In the genomic region with DNA sequence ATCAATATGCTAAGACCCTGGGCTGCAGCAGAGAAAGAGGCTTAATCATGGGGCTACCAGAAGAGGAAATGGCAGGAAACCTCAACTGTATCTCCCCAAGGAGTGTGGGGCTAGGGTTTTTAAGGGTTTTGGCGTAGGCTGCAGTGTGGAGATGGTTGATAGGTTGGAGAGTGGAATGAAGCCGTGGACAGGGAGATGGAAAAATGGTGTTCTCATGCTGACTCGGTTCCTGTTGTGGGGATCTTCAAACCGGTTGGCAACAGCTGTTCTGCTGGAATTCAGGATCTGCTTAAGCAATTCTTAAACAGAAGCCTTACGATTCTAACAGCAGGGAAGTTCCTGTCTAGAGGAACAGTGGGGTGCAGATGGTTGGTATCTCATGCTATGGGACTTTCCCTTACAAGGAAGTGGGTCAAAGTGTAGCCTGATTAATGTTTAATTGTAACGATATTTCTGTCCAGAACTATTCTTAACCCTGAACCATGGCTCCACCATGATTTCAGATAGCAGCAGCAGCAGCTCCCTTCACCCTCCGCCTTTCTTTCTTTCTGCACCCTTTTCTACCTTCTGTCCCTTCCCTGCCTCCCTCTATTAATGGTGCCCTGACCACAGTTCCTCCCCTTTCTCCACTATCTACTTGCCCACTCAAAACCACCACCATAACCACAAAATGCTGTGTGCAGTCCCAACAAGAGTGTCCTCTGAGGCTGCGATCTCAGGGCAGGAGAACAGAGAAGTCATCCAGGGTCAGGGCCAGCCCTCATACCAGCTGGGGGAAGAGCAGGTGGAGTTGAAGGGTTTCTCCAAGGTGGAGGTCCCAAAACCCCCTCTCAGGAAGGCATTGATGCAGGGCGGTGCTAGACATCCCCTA, we compare ENCODE assay signal across 8 cellular contexts. TPM values are rescaled to one million over a fixed set of nuclear protein-coding genes. Genes with fewer than 3 reads are reported as not detected.
A peak's percentile ranks its signal among the peaks of the same experiment; 100 is the strongest.
DNase-seq lines count a peak whose midpoint lies in the region; ATAC-seq and TF ChIP-seq lines count a peak whose summit lies in the region.

No MANE protein-coding gene starts in this region.

- H3K27ac ChIP-seq in Karpas-422 (ENCODE audit: low read length) (peak overlapping the region; percentile 12; the same call in 1 of the 2 replicates), mammary epithelial cell (ENCODE audit: insufficient read depth, low read depth, low read length) (no peak overlapping the region)

- POLR2A ChIA-PET in Caco-2 (lab: Charles Lee), result no interaction called here

- in situ Hi-C loops in mammary epithelial cell (cut with MboI; ENCODE audit: low sequenced_read_pairs in 2 of 2), result no loop called here

- H3K36me3 ChIP-seq in Karpas-422 (ENCODE audit: insufficient read depth, low read length) (no peaks in the 10 kb centered on the region), Caco-2 (ENCODE audit: control insufficient read depth, insufficient read depth, low read length) (no peaks in the 10 kb centered on the region), mammary epithelial cell (ENCODE audit: insufficient read depth, low read length) (no peaks in the 10 kb centered on the region)

- no peak overlapping the region for H3K27ac Mint-ChIP-seq in activated T-cell treated with anti-CD3 and anti-CD28 coated beads, Interleukin-2, amount 50 U/mL, for 24 hours
- peak overlapping the region in 1 of 2 donors; percentile 55 for H3K27ac Mint-ChIP-seq in stimulated activated naive CD8-positive, alpha-beta T cell treated with anti-CD3 and anti-CD28 coated beads, Interleukin-15, amount 100 ng/mL, for 72 hours
- no peak overlapping the region for H3K27ac Mint-ChIP-seq in Caco-2 (ENCODE audit: unreplicated experiment)

- dilution Hi-C loops in mammary epithelial cell (cut with HindIII; ENCODE audit: low sequenced_read_pairs), result no loop called here

- peak overlapping the region; percentile 35; the same call in 1 of the 2 replicates for H3K9ac ChIP-seq in Karpas-422 (ENCODE audit: low read length)
- H3K9ac ChIP-seq in mammary epithelial cell (ENCODE audit: insufficient read depth, low read length), result no peak overlapping the region

- peak; percentile 29 for DNase-seq in activated T-cell treated with anti-CD3 and anti-CD28 coated beads, Interleukin-2, amount 50 U/mL, for 24 hours
- DNase-seq in activated T-cell treated with anti-CD3 and anti-CD28 coated beads for 4 hours (no peak), Karpas-422 (peak; percentile 48), cardiac fibroblast (ENCODE audit: low read depth in 2 of 2) (peak; percentile 21 to 22), Caco-2 (no peak), NCI-H446 (lab: John Stamatoyannopoulos, UW) (no peak), mammary epithelial cell (no peak)
- no peak for DNase-seq in stimulated activated naive CD8-positive, alpha-beta T cell treated with anti-CD3 and anti-CD28 coated beads, Interleukin-15, amount 100 ng/mL, for 72 hours

- H3K9me3 ChIP-seq in Karpas-422 (ENCODE audit: low read length), result no peaks in the 10 kb centered on the region
- H3K9me3 ChIP-seq in Caco-2, result no peaks in the 10 kb centered on the region
- no peaks in the 10 kb centered on the region for H3K9me3 ChIP-seq in mammary epithelial cell (replicated peaks; ENCODE audit: insufficient read depth, low read length)

- no peaks in the 10 kb centered on the region for H3K9me2 ChIP-seq in Karpas-422 (replicated peaks; ENCODE audit: insufficient read depth, low read length)

- no peaks in the 10 kb centered on the region for H3K27me3 ChIP-seq in Karpas-422 (ENCODE audit: low read length)
- no peaks in the 10 kb centered on the region for H3K27me3 ChIP-seq in Caco-2 (replicated peaks; ENCODE audit: control insufficient read depth, insufficient read depth, low read length)
- H3K27me3 ChIP-seq in mammary epithelial cell (ENCODE audit: insufficient read depth, low read length), result no peaks in the 10 kb centered on the region

- peak overlapping the region; percentile 38 for H3K4me2 ChIP-seq in Karpas-422 (ENCODE audit: low read depth, low read length, poor library complexity, severe bottlenecking)
- no peak overlapping the region for H3K4me2 ChIP-seq in mammary epithelial cell (ENCODE audit: insufficient read depth, low read depth, low read length)

- H3K27me3 Mint-ChIP-seq in activated T-cell treated with anti-CD3 and anti-CD28 coated beads, Interleukin-2, amount 50 U/mL, for 24 hours, result no peaks in the 10 kb centered on the region
- H3K27me3 Mint-ChIP-seq in stimulated activated naive CD8-positive, alpha-beta T cell treated with anti-CD3 and anti-CD28 coated beads, Interleukin-15, amount 100 ng/mL, for 72 hours, result peaks cover 7% of the 10 kb centered on the region
- H3K27me3 Mint-ChIP-seq in Caco-2 (ENCODE audit: insufficient read depth, unreplicated experiment), result no peaks in the 10 kb centered on the region

- 83% methylated on average over 8 of the region's 9 CpGs for WGBS in mammary epithelial cell (ENCODE audit: low coverage, missing lambda C conversion rate)

- CTCF ChIA-PET in Caco-2 (lab: Charles Lee) (interaction anchor here (0.5 kb wide), 1 partner anchor 65 kb away, joined by 5 read pairs; no protein-coding TSS in a partner anchor), mammary epithelial cell (lab: Charles Lee; ENCODE audit: low non-redundant PET) (no interaction called here)

- no peaks in the 10 kb centered on the region for H3K9me3 Mint-ChIP-seq in activated T-cell treated with anti-CD3 and anti-CD28 coated beads, Interleukin-2, amount 50 U/mL, for 24 hours
- H3K9me3 Mint-ChIP-seq in stimulated activated naive CD8-positive, alpha-beta T cell treated with anti-CD3 and anti-CD28 coated beads, Interleukin-15, amount 100 ng/mL, for 72 hours, result no peaks in the 10 kb centered on the region
- H3K9me3 Mint-ChIP-seq in Caco-2 (ENCODE audit: unreplicated experiment), result peaks cover 9% of the 10 kb centered on the region

- intact Hi-C loops in Caco-2 (cut with micrococcal nuclease; ENCODE audit: unreplicated experiment) (loop anchor here (5.0 kb wide), 1 partner anchor 42 kb away; no protein-coding TSS in a partner anchor), mammary epithelial cell (cut with micrococcal nuclease) (no loop called here)

- H3K4me1 ChIP-seq in Karpas-422 (ENCODE audit: low read length) (peaks cover 81% of the 10 kb centered on the region), Caco-2 (peaks cover 31% of the 10 kb centered on the region), mammary epithelial cell (ENCODE audit: insufficient read depth, low read length) (no peaks in the 10 kb centered on the region)

- no peak for ATAC-seq in stimulated activated naive CD8-positive, alpha-beta T cell treated with anti-CD3 and anti-CD28 coated beads, Interleukin-15, amount 100 ng/mL, for 72 hours

- H2AFZ ChIP-seq in Karpas-422 (ENCODE audit: low read length), result peak overlapping the region; percentile 82; the same call in 1 of the 2 replicates
- no peak overlapping the region for H2AFZ ChIP-seq in mammary epithelial cell (ENCODE audit: low read depth, low read length)

- TF ChIP-seq CTCF in cardiac fibroblast (IDR thresholded peaks at IDR 0.05; ENCODE audit: low read depth, low read length) (no peak), Caco-2 (IDR thresholded peaks at IDR 0.05; ENCODE audit: insufficient read depth in 1 of 2, low read depth in 1 of 2, low read length in 1 of 2, severe bottlenecking in 1 of 2, unreplicated experiment in 1 of 2) (no peak), mammary epithelial cell (conservative IDR thresholded peaks at IDR 0.05 in 1 of 2, IDR thresholded peaks at IDR 0.05 in 1 of 2; ENCODE audit: extremely low read depth in 1 of 2, insufficient read depth in 1 of 2, low read depth in 1 of 2, low read length in 2 of 2) (no peak)

- H3K4me3 ChIP-seq in Karpas-422 (ENCODE audit: low read length) (no peak overlapping the region), cardiac fibroblast (replicated peaks in 1 of 2; ENCODE audit: low read depth in 2 of 2, low read length in 2 of 2) (no peak overlapping the region), Caco-2 (ENCODE audit: low read depth, low read length) (no peak overlapping the region), mammary epithelial cell (replicated peaks in 1 of 3; ENCODE audit: insufficient read depth in 1 of 3, low read depth in 2 of 3, low read length in 3 of 3) (no peak overlapping the region)

- H3K4me1 Mint-ChIP-seq in activated T-cell treated with anti-CD3 and anti-CD28 coated beads, Interleukin-2, amount 50 U/mL, for 24 hours (ENCODE audit: low read depth), result peaks cover 68% of the 10 kb centered on the region
- H3K4me1 Mint-ChIP-seq in stimulated activated naive CD8-positive, alpha-beta T cell treated with anti-CD3 and anti-CD28 coated beads, Interleukin-15, amount 100 ng/mL, for 72 hours, result peaks cover 71% of the 10 kb centered on the region
- peaks cover 21% of the 10 kb centered on the region for H3K4me1 Mint-ChIP-seq in Caco-2 (ENCODE audit: low read depth, unreplicated experiment)

- no peaks in the 10 kb centered on the region for H3K36me3 Mint-ChIP-seq in activated T-cell treated with anti-CD3 and anti-CD28 coated beads, Interleukin-2, amount 50 U/mL, for 24 hours (ENCODE audit: low read depth)
- H3K36me3 Mint-ChIP-seq in Caco-2 (ENCODE audit: insufficient read depth, unreplicated experiment), result peaks cover 6% of the 10 kb centered on the region

- BruUV-seq in Caco-2 (replicated peaks; lab: Mats Ljungman, UMichigan) (no TSS peak), mammary epithelial cell (replicated peaks; lab: Mats Ljungman, UMichigan) (no TSS peak)

- no peak overlapping the region for H3K4me3 Mint-ChIP-seq in activated T-cell treated with anti-CD3 and anti-CD28 coated beads, Interleukin-2, amount 50 U/mL, for 24 hours
- H3K4me3 Mint-ChIP-seq in stimulated activated naive CD8-positive, alpha-beta T cell treated with anti-CD3 and anti-CD28 coated beads, Interleukin-15, amount 100 ng/mL, for 72 hours, result peak overlapping the region; percentile 51 to 67
- H3K4me3 Mint-ChIP-seq in Caco-2 (ENCODE audit: unreplicated experiment), result no peak overlapping the region

- H4K20me1 ChIP-seq in Karpas-422 (ENCODE audit: insufficient read depth, low read depth, low read length) (no peaks in the 10 kb centered on the region), mammary epithelial cell (ENCODE audit: insufficient read depth, low read length) (no peaks in the 10 kb centered on the region)

- H3K79me2 ChIP-seq in Karpas-422 (ENCODE audit: low read length) (no peaks in the 10 kb centered on the region), mammary epithelial cell (ENCODE audit: insufficient read depth, low read length) (no peaks in the 10 kb centered on the region)

RNA-seq across cellular contexts. Expression of a gene that starts 30.8 kb away (rescaled TPM):
- 0.26 and 0.54 TPM in 2 replicates for total RNA-seq in Karpas-422 (2014; rRNA removed; shearing (Covaris generic); ENCODE audit: low replicate concordance)
- 0.23 and 0.51 TPM in 2 replicates for total RNA-seq in Caco-2 (2022)
- total RNA-seq in mammary epithelial cell, result under 1 TPM; 0.50 to 0.66 TPM
- polyA plus RNA-seq in mammary epithelial cell, result 0.35 TPM
- polyA minus RNA-seq in mammary epithelial cell, result not detected

RNA-seq across cellular contexts. Expression of a gene that starts 48.4 kb away (rescaled TPM):
- 47.1 and 51.4 TPM in 2 replicates for total RNA-seq in Karpas-422 (2014; rRNA removed; shearing (Covaris generic); ENCODE audit: low replicate concordance)
- total RNA-seq in Caco-2 (2022) (8.4 and 9.8 TPM in 2 replicates), mammary epithelial cell (1 to 10 TPM; 7.7 to 8.7 TPM)
- 3.9 TPM for polyA plus RNA-seq in mammary epithelial cell
- polyA minus RNA-seq in mammary epithelial cell, result 5.0 TPM

Comparison
In these comparisons a context has a peak if more than half of its experiments do, and no peak if none do; other contexts are left out.
1. DNase-seq: peak in activated T-cell treated with anti-CD3 and anti-CD28 coated beads, Interleukin-2, amount 50 U/mL, for 24 hours (single experiment), Karpas-422 (single experiment) and cardiac fibroblast (2 of 2); none in activated T-cell treated with anti-CD3 and anti-CD28 coated beads for 4 hours (single experiment), stimulated activated naive CD8-positive, alpha-beta T cell treated with anti-CD3 and anti-CD28 coated beads, Interleukin-15, amount 100 ng/mL, for 72 hours (0 of 2), Caco-2 (0 of 2), NCI-H446 (0 of 2) and mammary epithelial cell (single experiment).
2. H3K4me3 Mint-ChIP-seq: peak in stimulated activated naive CD8-positive, alpha-beta T cell treated with anti-CD3 and anti-CD28 coated beads, Interleukin-15, amount 100 ng/mL, for 72 hours (2 of 2); none in activated T-cell treated with anti-CD3 and anti-CD28 coated beads, Interleukin-2, amount 50 U/mL, for 24 hours (single experiment) and Caco-2 (single experiment).